In the genomic region with DNA sequence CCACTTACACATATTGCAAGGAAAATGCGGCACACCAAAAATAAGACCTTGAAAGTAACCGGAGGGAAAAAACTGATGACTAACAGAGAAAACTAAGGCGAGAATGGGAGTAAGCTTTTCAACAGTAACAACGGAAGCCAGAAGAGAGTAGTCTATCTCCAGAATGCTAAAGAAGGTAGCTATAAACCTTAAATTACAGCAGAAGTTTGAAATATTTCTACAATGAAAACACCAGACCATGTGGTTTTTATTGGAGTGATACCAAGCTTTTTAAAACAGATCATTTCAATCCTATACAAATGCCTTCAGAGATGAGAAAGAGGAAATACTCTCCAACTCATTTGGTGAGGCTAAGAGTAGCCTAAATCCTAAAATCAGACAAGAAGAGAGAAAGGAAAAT, we compare ENCODE assay signal across 21 cellular contexts.
DNase-seq lines count a peak whose midpoint lies in the region; ATAC-seq and TF ChIP-seq lines count a peak whose summit lies in the region.
"Had no signal": no experiment of that assay in that cellular context is flagged by ENCODE, and none has a peak within 500 bp of the region (broad histone marks: within the 10 kb centered on the region; RNA-seq: fewer than 3 reads in every experiment).

No MANE protein-coding gene starts in this region.

- no peak overlapping the region for H3K4me3 ChIP-seq in AG10803 (ENCODE audit: low read length)
- H3K4me3 ChIP-seq in astrocyte of the cerebellum (ENCODE audit: low read depth, low read length), result no peak overlapping the region
- no peak overlapping the region for H3K4me3 ChIP-seq in foreskin fibroblast (ENCODE audit: low read depth in 1 of 2, low read length in 2 of 2)
- H3K4me3 ChIP-seq: heart right ventricle, MG63, SJSA1 had no signal

- in situ Hi-C loops in astrocyte of the cerebellum (cut with HindIII; ENCODE audit: low sequenced_read_pairs), result no loop called here

- DNase-seq in AG10803 (ENCODE audit: low read depth) (peak; percentile 74), HT1080 (ENCODE audit: low read depth) (peak; percentile 66), astrocyte of the cerebellum (ENCODE audit: low read depth) (peak; percentile 56), foreskin fibroblast (peak; percentile 28 to 56), SW 1271 (lab: John Stamatoyannopoulos, UW) (no peak), NCI-H1694 (lab: John Stamatoyannopoulos, UW) (no peak)
- DNase-seq: activated B cell treated with CpG ODN at 0.5 μM for 24 hours; activated T-cell treated with anti-CD3 and anti-CD28 coated beads, Interleukin-2, amount 50 U/mL, for 72 hours; CD8-positive, alpha-beta memory T cell; DMS79; heart right ventricle; immature natural killer cell; MG63; NCI-H1436 treated with DMSO at 0.1 percent for 48 hours; NCI-H774; retina; stimulated activated CD4-positive, alpha-beta T cell treated with anti-CD3 and anti-CD28 coated beads, Interleukin-15, amount 100 ng/mL, for 24 hours had no signal

- no peak for ATAC-seq in HG02763 (IDR thresholded peaks at IDR 0.05; ENCODE audit: unreplicated experiment)
- ATAC-seq in activated CD4-positive, CD25-positive, alpha-beta regulatory T cell treated with anti-CD3 and anti-CD28 coated beads, Interleukin-2, amount 50 U/mL, for 24 hours, result no peak
- ATAC-seq: activated naive CD4-positive, alpha-beta T cell treated with anti-CD3 and anti-CD28 coated beads, Interleukin-2, amount 50 U/mL, for 72 hours; activated T-cell treated with anti-CD3 and anti-CD28 coated beads, Interleukin-2, amount 50 U/mL, for 72 hours had no signal

- TF ChIP-seq CTCF in AG10803 (conservative IDR thresholded peaks at IDR 0.05; ENCODE audit: low read length), result no peak
- no peak for TF ChIP-seq CTCF in astrocyte of the cerebellum (IDR thresholded peaks at IDR 0.05; ENCODE audit: low read depth, low read length, missing control alignments)
- no peak for TF ChIP-seq CTCF in foreskin fibroblast (IDR thresholded peaks at IDR 0.05; ENCODE audit: low read depth, low read length)

Comparison
In these comparisons a context has a peak if more than half of its experiments do, and no peak if none do; other contexts are left out.
1. DNase-seq: peak in AG10803 (single experiment), HT1080 (single experiment), astrocyte of the cerebellum (single experiment) and foreskin fibroblast (2 of 2); none in SW 1271 (0 of 2) and NCI-H1694 (single experiment).